ENCODE assay signal across 8 cellular contexts in the genomic region with DNA sequence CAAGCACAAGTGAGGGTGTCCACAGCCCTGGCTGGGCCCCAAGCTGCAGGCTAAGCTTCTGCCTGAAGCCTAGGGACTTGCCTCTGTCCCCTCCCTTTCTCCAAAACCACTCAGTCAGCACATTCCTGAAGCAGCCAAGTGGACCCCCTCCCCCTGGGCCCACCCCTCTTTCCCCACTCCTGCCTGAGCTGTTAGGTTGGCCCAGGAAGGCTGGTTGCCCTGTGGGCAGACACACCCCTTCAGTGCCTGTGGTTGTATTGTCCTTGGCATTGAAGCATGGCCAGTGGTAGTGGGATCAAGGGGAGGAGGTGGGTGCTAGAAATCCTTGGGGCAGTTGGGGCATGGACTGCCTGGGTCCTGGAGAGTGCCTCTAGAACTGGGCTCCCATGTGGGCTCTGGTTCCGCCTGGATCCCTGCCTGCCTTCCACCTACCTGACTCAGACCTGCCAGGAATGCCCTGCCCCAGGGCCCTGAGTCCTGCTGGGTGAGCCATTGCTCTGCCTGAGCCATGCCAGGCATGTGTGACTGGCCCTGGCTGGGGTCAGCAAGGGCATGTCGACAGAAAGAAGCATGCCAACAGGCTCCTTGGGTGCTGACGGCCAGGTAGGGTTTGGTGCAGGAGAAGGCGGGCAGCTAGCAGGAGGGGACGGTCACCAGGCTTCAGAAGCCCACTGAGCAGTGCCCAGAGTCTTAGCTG. TPM values are rescaled to one million over a fixed set of nuclear protein-coding genes. Genes with fewer than 3 reads are reported as not detected.
DNase-seq lines count a peak whose midpoint lies in the region; ATAC-seq and TF ChIP-seq lines count a peak whose summit lies in the region.

No MANE protein-coding gene starts in this region.

- no peak for TF ChIP-seq CTCF in GM12864 (IDR thresholded peaks at IDR 0.05; ENCODE audit: low read depth, low read length, missing control alignments)
- TF ChIP-seq CTCF in fibroblast of the aortic adventitia (IDR thresholded peaks at IDR 0.05; ENCODE audit: insufficient read depth, low read length) = no peak

- H3K9me3 ChIP-seq in SK-N-MC (ENCODE audit: low read depth, low read length) = no peaks in the 10 kb centered on the region

- H3K9ac ChIP-seq in SK-N-MC (ENCODE audit: insufficient read length) = peak overlapping the region; percentile 80

- H3K36me3 ChIP-seq in SK-N-MC (ENCODE audit: insufficient read depth, low read length) = peaks cover 51% of the 10 kb centered on the region

- H3K4me3 ChIP-seq in GM12864 (ENCODE audit: low read depth, low read length) (peak overlapping the region; percentile 89), SK-N-MC (peak overlapping the region; percentile 85), fibroblast of the aortic adventitia (ENCODE audit: low read depth, low read length) (peak overlapping the region; percentile 92)

- peak overlapping the region; percentile 70 for H3K27ac ChIP-seq in SK-N-MC

- no peak for DNase-seq in GM12864 (ENCODE audit: low read depth)
- DNase-seq in SK-N-MC (ENCODE audit: low read depth, low spot score) = no peak
- DNase-seq in fibroblast of the aortic adventitia (ENCODE audit: low read depth) = no peak
- DNase-seq in renal cortical epithelial cell (ENCODE audit: low read depth) = peak; percentile 90
- DNase-seq in inferior parietal cortex (ENCODE audit: extremely low spot score) = no peak
- no peak for DNase-seq in NCI-H2227 treated with DMSO at 0.1 percent for 48 hours (lab: John Stamatoyannopoulos, UW)

- no peak for ATAC-seq in GM19467 (IDR thresholded peaks at IDR 0.05; ENCODE audit: unreplicated experiment)
- no peak for ATAC-seq in HG02870 (IDR thresholded peaks at IDR 0.05; ENCODE audit: unreplicated experiment)

RNA-seq across cellular contexts. Expression of gene TRAF4, which starts 2.1 kb away (rescaled TPM):
- 8.1 and 21.3 TPM in 2 replicates for total RNA-seq in fibroblast of the aortic adventitia (ENCODE audit: low replicate concordance)
- total RNA-seq in renal cortical epithelial cell = 63.8 and 103 TPM in 2 replicates

RNA-seq across cellular contexts. Expression of gene NEK8, which starts 17.3 kb away (rescaled TPM):
- 4.9 and 6.8 TPM in 2 replicates for total RNA-seq in fibroblast of the aortic adventitia (ENCODE audit: low replicate concordance)
- total RNA-seq in renal cortical epithelial cell = 2.4 and 5.6 TPM in 2 replicates

RNA-seq across cellular contexts. Expression of gene TLCD1, which starts 19.9 kb away (rescaled TPM):
- total RNA-seq in fibroblast of the aortic adventitia (ENCODE audit: low replicate concordance) (7.8 TPM in 1 of 2 replicates, not detected in the other), renal cortical epithelial cell (8.1 and 18.2 TPM in 2 replicates)

RNA-seq across cellular contexts. Expression of gene RPL23A, which starts 26.1 kb away (rescaled TPM):
- total RNA-seq in fibroblast of the aortic adventitia (ENCODE audit: low replicate concordance) (322 and 1,093 TPM in 2 replicates), renal cortical epithelial cell (540 and 600 TPM in 2 replicates)

RNA-seq across cellular contexts. Expression of gene RAB34, which starts 28.3 kb away (rescaled TPM):
- total RNA-seq in fibroblast of the aortic adventitia (ENCODE audit: low replicate concordance) (154 and 412 TPM in 2 replicates), renal cortical epithelial cell (131 and 208 TPM in 2 replicates)
